8 cellular contexts compared by ENCODE assay signal in genomic region chr9:68999393-69000105, GRCh38.
DNase-seq lines count a peak whose midpoint lies in the region; ATAC-seq and TF ChIP-seq lines count a peak whose summit lies in the region.

No MANE protein-coding gene starts in this region.

- in situ Hi-C loops in GM13977 (cut with MboI; ENCODE audit: low pct_unique_long_range_greater_than_20kb, low sequenced_read_pairs, unreplicated experiment), result loop anchor here (10.0 to 25.0 kb wide), 2 partner anchors 287 to 415 kb away; partner anchors contain the start of gene PIP5K1B

- H3K9ac ChIP-seq in iPS-20b (ENCODE audit: low read depth, low read length), result peak overlapping the region; percentile 10; the same call in 1 of the 2 replicates

- peaks cover 13% of the 10 kb centered on the region; the same call in 1 of the 2 replicates for H3K4me1 ChIP-seq in iPS-20b (ENCODE audit: insufficient read depth, low read length)

- TF ChIP-seq CTCF in GM13977 (IDR thresholded peaks at IDR 0.05; ENCODE audit: extremely low read depth, insufficient read depth, missing control alignments), result peak; percentile 84

- no peaks in the 10 kb centered on the region for H3K36me3 ChIP-seq in iPS-20b (ENCODE audit: insufficient read depth, low read depth, low read length)

- no peak overlapping the region for H3K4me3 ChIP-seq in iPS-20b (ENCODE audit: low read length)

- no peak overlapping the region for H3K27ac ChIP-seq in iPS-20b (ENCODE audit: low read length)

- H3K9me3 ChIP-seq in iPS-20b (ENCODE audit: insufficient read depth, low read depth, low read length), result no peaks in the 10 kb centered on the region

- no peaks in the 10 kb centered on the region for H3K27me3 ChIP-seq in iPS-20b (ENCODE audit: insufficient read depth, low read length)

- DNase-seq in 8988T (peak; percentile 54), GM13977 (ENCODE audit: low spot score) (peak; percentile 75), NCI-H2029 (lab: John Stamatoyannopoulos, UW) (peak; percentile 83), UCSD-AML1 (lab: John Stamatoyannopoulos, UW; ENCODE audit: unreplicated experiment) (peak; percentile 50), brain pericyte (ENCODE audit: low read depth, low spot score) (peak; percentile 17)
- DNase-seq in stimulated activated CD4-positive, alpha-beta T cell treated with anti-CD3 and anti-CD28 coated beads, Interleukin-12 subunit alpha, Interleukin-12 subunit beta, amount 100 ng/mL, for 48 hours (ENCODE audit: low read depth in 2 of 3, low spot score in 1 of 3), result peak; percentile 47 to 69 (median 51)

- peak; percentile 93 for ATAC-seq in HG02884 (IDR thresholded peaks at IDR 0.05; ENCODE audit: unreplicated experiment)

Comparison
In these comparisons a context has a peak if more than half of its experiments do, and no peak if none do; other contexts are left out.
1. DNase-seq: peak in every context shown above with its lines; median percentile 83 in NCI-H2029; 75 in GM13977; 54 in 8988T; 51 in stimulated activated CD4-positive, alpha-beta T cell treated with anti-CD3 and anti-CD28 coated beads, Interleukin-12 subunit alpha, Interleukin-12 subunit beta, amount 100 ng/mL, for 48 hours; 50 in UCSD-AML1; 17 in brain pericyte.